16 cellular contexts compared by ENCODE assay signal in the genomic region with DNA sequence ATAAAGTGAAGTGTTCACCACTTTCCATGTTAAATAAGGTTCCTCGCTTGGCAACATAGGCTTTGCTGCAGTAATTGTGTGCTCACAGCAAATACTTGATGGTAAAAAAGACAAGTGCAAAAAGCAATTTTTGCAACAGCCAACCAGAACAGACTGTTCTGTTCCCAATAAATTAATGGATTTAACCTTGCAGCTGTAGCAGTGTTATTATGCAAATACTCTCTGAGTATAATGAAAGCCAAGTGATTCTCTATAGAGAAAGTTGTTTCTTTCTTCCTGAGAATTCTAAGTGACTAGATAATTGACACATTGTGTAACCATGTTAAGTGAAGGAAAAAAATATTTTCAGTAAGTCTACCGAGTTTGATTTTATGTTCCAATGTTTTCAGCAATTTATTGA.
A peak's percentile ranks its signal among the peaks of the same experiment; 100 is the strongest.
DNase-seq lines count a peak whose midpoint lies in the region; ATAC-seq and TF ChIP-seq lines count a peak whose summit lies in the region.
"Had no signal": no experiment of that assay in that cellular context is flagged by ENCODE, and none has a peak within 500 bp of the region (broad histone marks: within the 10 kb centered on the region; RNA-seq: fewer than 3 reads in every experiment).

No MANE protein-coding gene starts in this region.

- intact Hi-C loops in A673 (cut with micrococcal nuclease; ENCODE audit: unreplicated experiment) = no loop called here
- intact Hi-C loops in left cardiac atrium (cut with DNase I) = no loop called here

- no peaks in the 10 kb centered on the region for H3K27me3 ChIP-seq in A673 (replicated peaks; ENCODE audit: insufficient read depth, low read depth, low read length, poor library complexity)
- H3K27me3 ChIP-seq: BLaER1 had no signal

- TF ChIP-seq CTCF in A673 (conservative IDR thresholded peaks at IDR 0.05; ENCODE audit: low read depth, low read length) (no peak), LNCaP clone FGC (IDR thresholded peaks at IDR 0.05; ENCODE audit: control insufficient read depth, extremely low read depth, insufficient read depth) (no peak)

- CTCF ChIA-PET in A673 (lab: Charles Lee) = no interaction called here

- H3K27ac ChIP-seq in A673 (ENCODE audit: low read depth, low read length, poor library complexity, severe bottlenecking) = no peak overlapping the region
- H3K27ac ChIP-seq: A549, BLaER1, HL-60 had no signal

- BruUV-seq in A673 (replicated peaks; lab: Mats Ljungman, UMichigan) = no TSS peak

- H3K4me3 ChIP-seq in A673 (ENCODE audit: low read depth, low read length, poor library complexity, severe bottlenecking) (no peak overlapping the region), LNCaP clone FGC (ENCODE audit: low read depth, low read length) (no peak overlapping the region)
- H3K4me3 ChIP-seq: A549, BLaER1, GM12878, GM23338 had no signal

- POLR2A ChIA-PET in A673 (lab: Charles Lee; ENCODE audit: low non-redundant PET) = interaction anchor here (0.7 kb wide), 1 partner anchor 1375 kb away, joined by 3 read pairs; no protein-coding TSS in a partner anchor

- peaks cover 8% of the 10 kb centered on the region for H3K4me1 ChIP-seq in A673 (ENCODE audit: insufficient read depth, low read length, poor library complexity, severe bottlenecking)
- H3K4me1 ChIP-seq: A549, BLaER1 had no signal

- DNase-seq in A673 (ENCODE audit: low spot score) = peak; percentile 7
- peak; percentile 13 for DNase-seq in LNCaP clone FGC (ENCODE audit: low read depth)
- DNase-seq in inferior parietal cortex (ENCODE audit: extremely low spot score) = peak; percentile 16
- peak; percentile 30 for DNase-seq in superior temporal gyrus (ENCODE audit: extremely low spot score)
- DNase-seq in left cardiac atrium = no peak
- DNase-seq in activated naive CD4-positive, alpha-beta T cell treated with Interleukin-2 at 50 U/mL for 16 hours = no peak
- DNase-seq: CD4-positive, alpha-beta memory T cell; DMS153; GF-D8; HCEC 1CT had no signal

- no peaks in the 10 kb centered on the region for H3K9me3 ChIP-seq in A673 (ENCODE audit: low read depth, low read length, poor library complexity, severe bottlenecking)
- H3K9me3 ChIP-seq: A549, BLaER1 had no signal

- ATAC-seq in left cardiac atrium = no peak
- ATAC-seq in GM18517 (IDR thresholded peaks at IDR 0.05; ENCODE audit: unreplicated experiment) = no peak
- ATAC-seq: A549, GM12878, GM23338 had no signal

- no peaks in the 10 kb centered on the region for H3K36me3 ChIP-seq in A673 (ENCODE audit: insufficient read depth, low read length, poor library complexity, severe bottlenecking)
- H3K36me3 ChIP-seq: BLaER1 had no signal

Comparison
In these comparisons a context has a peak if more than half of its experiments do, and no peak if none do; other contexts are left out.
1. DNase-seq: peak in A673 (single experiment), LNCaP clone FGC (single experiment), inferior parietal cortex (single experiment) and superior temporal gyrus (single experiment); none in left cardiac atrium (single experiment) and activated naive CD4-positive, alpha-beta T cell treated with Interleukin-2 at 50 U/mL for 16 hours (single experiment).